In genomic region chr5:39203951-39204350, GRCh38 we compare ENCODE assay signal across 1 cellular context.
TF ChIP-seq lines count a peak whose summit lies in the region.

No MANE protein-coding gene starts in this region.

TF ChIP-seq in K562, 482 proteins besides CTCF, POLR2A, EP300 and RAD21 (continued from another document):
- TF ChIP-seq E4F1 (CRISPR knock-in tag; IDR thresholded peaks at IDR 0.05; ENCODE audit: borderline replicate concordance): no peak
- no peak for TF ChIP-seq NONO (IDR thresholded peaks at IDR 0.05; ENCODE audit: low read depth in 2 of 2, low read length in 1 of 2)
- TF ChIP-seq SRSF9 (IDR thresholded peaks at IDR 0.05; ENCODE audit: borderline replicate concordance, low read depth, low read length): no peak
- no peak for TF ChIP-seq IFI16 (CRISPR knock-in tag; IDR thresholded peaks at IDR 0.05)
- TF ChIP-seq FOSL1 (tag; conservative IDR thresholded peaks at IDR 0.05): no peak
TF ChIP-seq in K562: peak in this region for 0.
